Comparison of ENCODE assay signal across 8 cellular contexts in genomic region chr3:195443391-195443989, GRCh38. TPM values are rescaled to one million over a fixed set of nuclear protein-coding genes. Genes with fewer than 3 reads are reported as not detected.
DNase-seq lines count a peak whose midpoint lies in the region; ATAC-seq, FAIRE-seq and TF ChIP-seq lines count a peak whose summit lies in the region.

No MANE protein-coding gene starts in this region.

- TF ChIP-seq CTCF in left ventricle myocardium inferior (IDR thresholded peaks at IDR 0.05; ENCODE audit: borderline replicate concordance) (no peak), astrocyte (IDR thresholded peaks at IDR 0.05; ENCODE audit: insufficient read depth, low read depth, low read length) (no peak), uterus (IDR thresholded peaks at IDR 0.05) (no peak)

- no peak for FAIRE-seq in astrocyte (lab: Jason Lieb, UNC)

- ATAC-seq in Right ventricle myocardium inferior = no peak

- H4K20me1 ChIP-seq in astrocyte (ENCODE audit: insufficient read depth, low read length) = peaks cover 32% of the 10 kb centered on the region

- peak overlapping the region; percentile 81 for H3K27ac ChIP-seq in left ventricle myocardium inferior (replicated peaks)
- peak overlapping the region; percentile 8 for H3K27ac ChIP-seq in astrocyte (ENCODE audit: low read depth, low read length)
- no peak overlapping the region for H3K27ac ChIP-seq in mesenchymal stem cell (ENCODE audit: low read length, poor library complexity, severe bottlenecking)
- H3K27ac ChIP-seq in uterus = peak overlapping the region; percentile 58 to 77

- peaks cover 35% of the 10 kb centered on the region for H3K4me1 ChIP-seq in left ventricle myocardium inferior
- peaks cover 11% of the 10 kb centered on the region for H3K4me1 ChIP-seq in astrocyte (ENCODE audit: insufficient read depth, low read length)
- peaks cover 2% of the 10 kb centered on the region for H3K4me1 ChIP-seq in mesenchymal stem cell (ENCODE audit: control insufficient read depth, insufficient read depth, low read depth, low read length)
- peaks cover 0 to 4% of the 10 kb centered on the region in 2 donors for H3K4me1 ChIP-seq in uterus

- H3K4me2 ChIP-seq in astrocyte (ENCODE audit: low read length) (peak overlapping the region; percentile 83), mesenchymal stem cell (ENCODE audit: low read length, poor library complexity, severe bottlenecking) (peak overlapping the region; percentile 17)

- peak overlapping the region; percentile 90 for H2AFZ ChIP-seq in astrocyte (ENCODE audit: low read depth, low read length)
- peak overlapping the region; percentile 57 for H2AFZ ChIP-seq in mesenchymal stem cell (ENCODE audit: low read depth, low read length)

- H2BK5ac ChIP-seq in mesenchymal stem cell (ENCODE audit: low read depth, low read length, poor library complexity, severe bottlenecking) = no peak overlapping the region

- DNase-seq in left ventricle myocardium inferior (no peak), Right ventricle myocardium inferior (ENCODE audit: missing footprints) (no peak), astrocyte (ENCODE audit: low read depth) (no peak), mesenchymal stem cell (no peak), uterus (peak in 1 of 2 donors; percentile 17), NCI-H510A treated with DMSO at 0.1 percent for 48 hours (lab: John Stamatoyannopoulos, UW) (no peak), NOMO-1 treated with DMSO at 0.1 percent for 48 hours (lab: John Stamatoyannopoulos, UW; ENCODE audit: unreplicated experiment) (no peak), islet precursor cell (no peak)

- no peaks in the 10 kb centered on the region for H3K27me3 ChIP-seq in left ventricle myocardium inferior (ENCODE audit: low read depth)
- H3K27me3 ChIP-seq in astrocyte (ENCODE audit: insufficient read depth, low read length) = no peaks in the 10 kb centered on the region
- H3K27me3 ChIP-seq in mesenchymal stem cell (ENCODE audit: control insufficient read depth in 1 of 2, insufficient read depth in 1 of 2, low read length in 2 of 2) = no peaks in the 10 kb centered on the region
- H3K27me3 ChIP-seq in uterus = no peaks in the 10 kb centered on the region

- peaks cover 43% of the 10 kb centered on the region for H3K79me2 ChIP-seq in astrocyte (ENCODE audit: insufficient read depth, low read length)

- 44% methylated on average over 4 of the region's 6 CpGs for WGBS in mesenchymal stem cell

- peak overlapping the region in 1 of 2 experiments; percentile 4 for H2BK12ac ChIP-seq in mesenchymal stem cell (ENCODE audit: low read length in 2 of 2)

- TF ChIP-seq POLR2A in uterus (IDR thresholded peaks at IDR 0.05) = no peak

- H3K36me3 ChIP-seq in left ventricle myocardium inferior = no peaks in the 10 kb centered on the region
- no peaks in the 10 kb centered on the region for H3K36me3 ChIP-seq in astrocyte (ENCODE audit: insufficient read depth, low read length)
- H3K36me3 ChIP-seq in mesenchymal stem cell (ENCODE audit: control insufficient read depth in 1 of 2, insufficient read depth in 2 of 2, low read depth in 1 of 2, low read length in 2 of 2) = no peaks in the 10 kb centered on the region
- no peaks in the 10 kb centered on the region for H3K36me3 ChIP-seq in uterus

- no peak overlapping the region for H4K91ac ChIP-seq in mesenchymal stem cell (ENCODE audit: low read length)

- H3K4me1 Mint-ChIP-seq in astrocyte (ENCODE audit: low read depth, unreplicated experiment) = peaks cover 15% of the 10 kb centered on the region

- no peak overlapping the region for H3K14ac ChIP-seq in mesenchymal stem cell (ENCODE audit: low read length in 2 of 2)

- no peak overlapping the region for H2AK5ac ChIP-seq in mesenchymal stem cell (ENCODE audit: low read length, severe bottlenecking)

- H3K18ac ChIP-seq in mesenchymal stem cell (ENCODE audit: low read depth in 1 of 2, low read length in 2 of 2) = peak overlapping the region in 1 of 2 experiments; percentile 16

- H3K4me3 ChIP-seq in left ventricle myocardium inferior (peak overlapping the region; percentile 57), astrocyte (ENCODE audit: insufficient read depth, low read depth, low read length) (peak overlapping the region; percentile 47), mesenchymal stem cell (ENCODE audit: insufficient read depth in 1 of 2, low read depth in 1 of 2, low read length in 2 of 2) (peak overlapping the region in 1 of 2 experiments; percentile 71), uterus (peak overlapping the region in 1 of 2 donors; percentile 21)

- no peak overlapping the region for H3K23ac ChIP-seq in mesenchymal stem cell (ENCODE audit: low read length in 2 of 2)

- H3K4me3 Mint-ChIP-seq in astrocyte (ENCODE audit: unreplicated experiment) = peak overlapping the region; percentile 67

- no peaks in the 10 kb centered on the region for H3K36me3 Mint-ChIP-seq in astrocyte (ENCODE audit: low read depth, unreplicated experiment)

- H4K8ac ChIP-seq in mesenchymal stem cell (ENCODE audit: low read length) = peak overlapping the region; percentile 97

- H3K27ac Mint-ChIP-seq in astrocyte (ENCODE audit: unreplicated experiment) = peak overlapping the region; percentile 58

- H3K9me3 ChIP-seq in left ventricle myocardium inferior (replicated peaks) (no peaks in the 10 kb centered on the region), astrocyte (ENCODE audit: insufficient read depth, low read depth, low read length) (no peaks in the 10 kb centered on the region), mesenchymal stem cell (ENCODE audit: control insufficient read depth, low read length) (no peaks in the 10 kb centered on the region), uterus (no peaks in the 10 kb centered on the region)

- peak overlapping the region; percentile 61 for H3K9ac ChIP-seq in astrocyte (ENCODE audit: low read length)
- H3K9ac ChIP-seq in mesenchymal stem cell (ENCODE audit: low read length) = peak overlapping the region; percentile 84

- peak overlapping the region in 1 of 2 experiments; percentile 40 for H3K4ac ChIP-seq in mesenchymal stem cell (ENCODE audit: low read depth in 1 of 2, low read length in 2 of 2)

- H2BK120ac ChIP-seq in mesenchymal stem cell (ENCODE audit: low read depth, low read length) = no peak overlapping the region

- no peaks in the 10 kb centered on the region for H3K9me3 Mint-ChIP-seq in astrocyte (ENCODE audit: unreplicated experiment)

- peak overlapping the region; percentile 29 for H2BK15ac ChIP-seq in mesenchymal stem cell (ENCODE audit: low read depth, poor library complexity, severe bottlenecking)

- intact Hi-C loops in left ventricle myocardium inferior (cut with micrococcal nuclease) (no loop called here), Right ventricle myocardium inferior (cut with DNase I) (loop anchor here (2.0 to 5.0 kb wide), 2 partner anchors 86 to 173 kb away; partner anchors contain the start of gene XXYLT1), uterus (cut with DNase I; ENCODE audit: low total_unique reads) (no loop called here)

- no peaks in the 10 kb centered on the region for H3K27me3 Mint-ChIP-seq in astrocyte (ENCODE audit: low read depth, unreplicated experiment)

- H3K79me1 ChIP-seq in mesenchymal stem cell (replicated peaks; ENCODE audit: low read length, poor library complexity, severe bottlenecking) = no peaks in the 10 kb centered on the region

RNA-seq across cellular contexts. Expression of gene ACAP2, which starts 0.7 kb away (rescaled TPM):
- 14.3 TPM for total RNA-seq in left ventricle myocardium inferior
- 15.6 TPM for total RNA-seq in Right ventricle myocardium inferior
- total RNA-seq in astrocyte = 46.0 and 49.7 TPM in 2 replicates
- polyA plus RNA-seq in mesenchymal stem cell (2013, experiment 1 of 2) = 28.1 TPM
- 29.2 TPM for polyA plus RNA-seq in mesenchymal stem cell (2013, experiment 2 of 2)
- total RNA-seq in uterus = 100 to 1,000 TPM in 1 of 4 donors, 10 to 100 TPM in 3; 40.3 to 140 (median 68.6) TPM
